ENCODE assay signal across 8 cellular contexts in genomic region chr9:77488439-77489126, GRCh38.
DNase-seq lines count a peak whose midpoint lies in the region; ATAC-seq and TF ChIP-seq lines count a peak whose summit lies in the region.
"Had no signal": no experiment of that assay in that cellular context is flagged by ENCODE, and none has a peak within 500 bp of the region (broad histone marks: within the 10 kb centered on the region; RNA-seq: fewer than 3 reads in every experiment).

No MANE protein-coding gene starts in this region.

- H3K4me2 ChIP-seq in mesendoderm (ENCODE audit: low read length) = no peak overlapping the region

- DNase-seq in activated T-helper 1 cell treated with anti-CD3 and anti-CD28 coated beads, Interleukin-12 subunit alpha, Interleukin-12 subunit beta, Interleukin-2, Interleukin-4 antibody, amounts not matched to agents 30 ng/mL and 10 ng/mL and 1 ng/mL, durations not matched to agents 14 hours and 24 hours and 36 hours (ENCODE audit: low spot score) = no peak
- DNase-seq in mesendoderm (peak; percentile 75), NK-92 (lab: John Stamatoyannopoulos, UW; ENCODE audit: unreplicated experiment) (no peak)
- DNase-seq in stimulated activated naive B cell treated with anti-CD40 and anti-IgM and Interleukin-4, amounts not matched to agents 10 μg/mL and 1 μg/mL and 100 μg/mL, for 72 hours = no peak
- DNase-seq in stimulated activated CD4-positive, alpha-beta T cell treated with anti-CD3 and anti-CD28 coated beads, Interleukin-2, amount 100 ng/mL, for 24 hours = no peak

- intact Hi-C loops in activated T-helper 1 cell treated with anti-CD3 and anti-CD28 coated beads, Interleukin-12 subunit alpha, Interleukin-12 subunit beta, Interleukin-2, Interleukin-4 antibody, amounts not matched to agents 30 ng/mL and 10 ng/mL and 1 ng/mL, durations not matched to agents 14 hours and 24 hours and 36 hours (cut with micrococcal nuclease) = loop anchor here (1.0 kb wide), 3 partner anchors 30 to 321 kb away; no protein-coding TSS in a partner anchor

- H3K36me3 ChIP-seq in mesendoderm (ENCODE audit: control insufficient read depth, insufficient read depth, low read length) = no peaks in the 10 kb centered on the region

- no peak overlapping the region for H3K56ac ChIP-seq in mesendoderm (ENCODE audit: low read length)

- peak; percentile 44 for TF ChIP-seq CTCF in GM12873 (IDR thresholded peaks at IDR 0.05; ENCODE audit: insufficient read depth, low read depth, low read length, missing control alignments)

- peak overlapping the region; percentile 82 for H3K4me3 Mint-ChIP-seq in activated T-helper 1 cell treated with anti-CD3 and anti-CD28 coated beads, Interleukin-12 subunit alpha, Interleukin-12 subunit beta, Interleukin-2, Interleukin-4 antibody, amounts not matched to agents 30 ng/mL and 10 ng/mL and 1 ng/mL, durations not matched to agents 14 hours and 24 hours and 36 hours
- H3K4me3 Mint-ChIP-seq in stimulated activated naive B cell treated with anti-CD40 and anti-IgM and Interleukin-4, amounts not matched to agents 10 μg/mL and 1 μg/mL and 100 μg/mL, for 72 hours = no peak overlapping the region

- H4K8ac ChIP-seq in mesendoderm (ENCODE audit: low read depth, low read length) = no peak overlapping the region

- no peaks in the 10 kb centered on the region for H3K79me2 ChIP-seq in mesendoderm (ENCODE audit: control insufficient read depth, insufficient read depth, low read length)

- no peak overlapping the region for H3K23ac ChIP-seq in mesendoderm (ENCODE audit: low read length)

- H3K9ac ChIP-seq in mesendoderm (ENCODE audit: low read length) = no peak overlapping the region

- H3K9me3 Mint-ChIP-seq in activated T-helper 1 cell treated with anti-CD3 and anti-CD28 coated beads, Interleukin-12 subunit alpha, Interleukin-12 subunit beta, Interleukin-2, Interleukin-4 antibody, amounts not matched to agents 30 ng/mL and 10 ng/mL and 1 ng/mL, durations not matched to agents 14 hours and 24 hours and 36 hours = peaks cover 17% of the 10 kb centered on the region
- peaks cover 5 to 10% of the 10 kb centered on the region in 2 donors for H3K9me3 Mint-ChIP-seq in stimulated activated naive B cell treated with anti-CD40 and anti-IgM and Interleukin-4, amounts not matched to agents 10 μg/mL and 1 μg/mL and 100 μg/mL, for 72 hours

- H2BK15ac ChIP-seq in mesendoderm (replicated peaks; ENCODE audit: low read depth) = no peak overlapping the region

- H2BK5ac ChIP-seq in mesendoderm (ENCODE audit: low read length) = no peak overlapping the region

- no peak overlapping the region for H4K5ac ChIP-seq in mesendoderm (ENCODE audit: low read length)

- peak; percentile 62 for ATAC-seq in HG02884 (IDR thresholded peaks at IDR 0.05; ENCODE audit: unreplicated experiment)
- ATAC-seq in stimulated activated naive B cell treated with anti-CD40 and anti-IgM and Interleukin-4, amounts not matched to agents 10 μg/mL and 1 μg/mL and 100 μg/mL, for 72 hours (replicated peaks) = no peak

- H3K36me3 Mint-ChIP-seq in activated T-helper 1 cell treated with anti-CD3 and anti-CD28 coated beads, Interleukin-12 subunit alpha, Interleukin-12 subunit beta, Interleukin-2, Interleukin-4 antibody, amounts not matched to agents 30 ng/mL and 10 ng/mL and 1 ng/mL, durations not matched to agents 14 hours and 24 hours and 36 hours (ENCODE audit: low read depth) = no peaks in the 10 kb centered on the region
- H3K36me3 Mint-ChIP-seq in stimulated activated naive B cell treated with anti-CD40 and anti-IgM and Interleukin-4, amounts not matched to agents 10 μg/mL and 1 μg/mL and 100 μg/mL, for 72 hours = peaks cover 0 to 3% of the 10 kb centered on the region in 2 donors

- peaks cover 1% of the 10 kb centered on the region for H3K27me3 Mint-ChIP-seq in activated T-helper 1 cell treated with anti-CD3 and anti-CD28 coated beads, Interleukin-12 subunit alpha, Interleukin-12 subunit beta, Interleukin-2, Interleukin-4 antibody, amounts not matched to agents 30 ng/mL and 10 ng/mL and 1 ng/mL, durations not matched to agents 14 hours and 24 hours and 36 hours (ENCODE audit: insufficient read depth)
- peaks cover 16 to 30% of the 10 kb centered on the region in 2 donors for H3K27me3 Mint-ChIP-seq in stimulated activated naive B cell treated with anti-CD40 and anti-IgM and Interleukin-4, amounts not matched to agents 10 μg/mL and 1 μg/mL and 100 μg/mL, for 72 hours

- no peak overlapping the region for H2AK5ac ChIP-seq in mesendoderm (ENCODE audit: low read length)

- H3K4me1 ChIP-seq in mesendoderm (ENCODE audit: control insufficient read depth, low read depth, low read length) = no peaks in the 10 kb centered on the region

- H3K27ac Mint-ChIP-seq in activated T-helper 1 cell treated with anti-CD3 and anti-CD28 coated beads, Interleukin-12 subunit alpha, Interleukin-12 subunit beta, Interleukin-2, Interleukin-4 antibody, amounts not matched to agents 30 ng/mL and 10 ng/mL and 1 ng/mL, durations not matched to agents 14 hours and 24 hours and 36 hours = no peak overlapping the region
- no peak overlapping the region for H3K27ac Mint-ChIP-seq in stimulated activated naive B cell treated with anti-CD40 and anti-IgM and Interleukin-4, amounts not matched to agents 10 μg/mL and 1 μg/mL and 100 μg/mL, for 72 hours

- no peak overlapping the region for H3K4me3 ChIP-seq in mesendoderm (ENCODE audit: low read length)
- H3K4me3 ChIP-seq: lung had no signal

- no peaks in the 10 kb centered on the region for H3K79me1 ChIP-seq in mesendoderm (ENCODE audit: low read length)

- no peak overlapping the region for H3K4ac ChIP-seq in mesendoderm (ENCODE audit: low read depth, low read length)

- H3K4me1 Mint-ChIP-seq in activated T-helper 1 cell treated with anti-CD3 and anti-CD28 coated beads, Interleukin-12 subunit alpha, Interleukin-12 subunit beta, Interleukin-2, Interleukin-4 antibody, amounts not matched to agents 30 ng/mL and 10 ng/mL and 1 ng/mL, durations not matched to agents 14 hours and 24 hours and 36 hours (ENCODE audit: low read depth) = peaks cover 29% of the 10 kb centered on the region
- H3K4me1 Mint-ChIP-seq in stimulated activated naive B cell treated with anti-CD40 and anti-IgM and Interleukin-4, amounts not matched to agents 10 μg/mL and 1 μg/mL and 100 μg/mL, for 72 hours = peaks cover 4 to 10% of the 10 kb centered on the region in 2 donors

- H3K18ac ChIP-seq in mesendoderm (ENCODE audit: low read length) = no peak overlapping the region

- no peak overlapping the region for H3K27ac ChIP-seq in mesendoderm (ENCODE audit: low read depth, low read length)

- WGBS in mesendoderm (ENCODE audit: extremely low coverage, insufficient coverage, low lambda C conversion rate) = no CpG with 5 or more reads among the region's 1 CpG

- no peak overlapping the region for H2BK120ac ChIP-seq in mesendoderm (ENCODE audit: low read depth, low read length)

- no peaks in the 10 kb centered on the region for H3K27me3 ChIP-seq in mesendoderm (ENCODE audit: insufficient read depth, low read length, poor library complexity)
